ENCODE assay signal across 1 cellular context in the genomic region with DNA sequence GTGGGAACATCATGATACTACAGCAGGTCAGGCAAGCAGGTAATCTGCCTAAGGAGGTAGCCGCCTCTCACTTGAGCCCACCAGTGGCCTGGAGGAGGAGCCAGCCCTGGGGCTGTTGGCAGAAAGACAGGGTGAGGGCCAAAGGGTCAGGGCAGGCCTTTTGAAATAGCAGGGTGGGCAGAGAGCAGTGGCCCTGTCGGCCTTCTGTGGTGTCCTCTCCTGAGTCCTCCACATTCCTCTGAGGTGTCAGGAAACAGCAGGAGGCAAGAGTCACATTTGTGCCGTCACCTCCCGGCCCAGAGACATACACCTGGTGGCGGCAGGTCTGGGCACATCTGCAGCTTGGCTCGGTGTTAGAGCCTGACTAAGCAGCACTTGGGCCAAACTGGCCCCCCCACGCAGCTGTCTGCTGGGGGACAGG.
TF ChIP-seq lines count a peak whose summit lies in the region.

No MANE protein-coding gene starts in this region.

TF ChIP-seq in IMR-90, 13 proteins besides CTCF, POLR2A, EP300 and RAD21:
- TF ChIP-seq FOS (IDR thresholded peaks at IDR 0.05; ENCODE audit: low read depth, low read length) (no peak), SMC3 (IDR thresholded peaks at IDR 0.05; ENCODE audit: low read depth, low read length) (no peak), MAZ (IDR thresholded peaks at IDR 0.05; ENCODE audit: borderline replicate concordance, low read depth, low read length) (no peak)
